12 cellular contexts compared by ENCODE assay signal in the genomic region with DNA sequence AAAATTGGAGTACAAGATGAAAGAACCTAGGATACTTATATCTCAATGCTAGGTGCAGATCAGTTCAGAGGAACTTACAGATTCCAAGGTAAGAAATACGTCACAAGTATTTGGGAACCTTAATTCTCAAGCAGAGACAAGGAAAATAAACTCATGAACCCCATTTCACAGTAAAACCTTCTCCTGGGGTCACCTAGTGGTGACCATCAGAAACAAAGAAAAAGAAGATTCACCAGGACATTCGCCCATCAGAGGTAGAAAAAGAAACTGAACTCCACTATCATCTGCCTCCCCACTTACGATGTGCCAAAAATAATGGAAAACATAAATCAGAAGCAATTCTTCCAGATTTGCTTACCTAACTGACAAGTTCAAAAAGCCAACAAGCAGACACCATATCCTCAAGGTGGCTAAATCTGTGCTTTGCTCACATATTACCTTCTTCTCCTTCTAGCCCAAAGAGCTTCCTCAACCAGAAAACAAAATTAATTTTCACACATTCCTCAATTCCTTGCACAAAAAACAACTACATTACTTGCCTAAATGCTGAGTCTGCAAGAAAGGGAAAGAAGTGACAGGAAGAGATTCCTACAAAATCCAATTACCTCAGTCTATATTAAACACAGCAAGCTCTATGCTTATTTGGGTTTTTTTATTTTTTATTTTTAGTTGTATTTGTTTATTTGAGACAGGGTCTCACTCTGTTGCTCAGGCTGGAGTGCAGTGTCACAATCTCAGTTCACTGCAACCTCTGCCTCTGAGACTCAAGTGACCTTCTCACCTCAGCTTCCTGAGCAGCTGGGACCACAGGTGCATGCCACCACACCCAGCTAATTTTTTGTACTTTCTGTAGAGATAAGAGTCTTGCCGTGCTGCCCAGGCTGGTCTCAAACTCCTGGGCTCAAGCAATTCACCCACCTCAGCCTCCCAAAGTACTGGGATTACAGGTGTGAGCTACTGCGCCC. TPM values are rescaled to one million over a fixed set of nuclear protein-coding genes. Genes with fewer than 3 reads are reported as not detected.
DNase-seq lines count a peak whose midpoint lies in the region; ATAC-seq, FAIRE-seq and TF ChIP-seq lines count a peak whose summit lies in the region.
"Had no signal": no experiment of that assay in that cellular context is flagged by ENCODE, and none has a peak within 500 bp of the region (broad histone marks: within the 10 kb centered on the region; RNA-seq: fewer than 3 reads in every experiment).

No MANE protein-coding gene starts in this region.

- H3K27ac ChIP-seq in SK-N-SH (ENCODE audit: low read depth in 2 of 2, low read length in 1 of 2) = no peak overlapping the region
- H3K27ac ChIP-seq: breast epithelium, prostate gland had no signal

- peaks cover 21% of the 10 kb centered on the region for H3F3A ChIP-seq in SK-N-SH (replicated peaks; ENCODE audit: insufficient read depth)

- 78% methylated on average over 5 of the region's 5 CpGs for WGBS in SK-N-SH (ENCODE audit: low lambda C conversion rate)

- no peak for TF ChIP-seq EP300 in SK-N-SH (IDR thresholded peaks at IDR 0.05; ENCODE audit: borderline replicate concordance in 1 of 2, low read depth in 1 of 2, low read length in 1 of 2)

- H3K9me2 ChIP-seq in SK-N-SH = no peaks in the 10 kb centered on the region

- intact Hi-C loops in posterior vena cava (cut with DNase I) = loop anchor here in 1 of 2 donors (10.0 kb wide), 1 partner anchor 104 kb away; no protein-coding TSS in a partner anchor

- H3K36me3 ChIP-seq in BE2C (no peaks in the 10 kb centered on the region), SK-N-SH (replicated peaks in 1 of 2; ENCODE audit: control insufficient read depth in 1 of 2, insufficient read depth in 2 of 2, low read length in 1 of 2) (no peaks in the 10 kb centered on the region)
- H3K36me3 ChIP-seq: breast epithelium, prostate gland had no signal

- H3K9me3 ChIP-seq in BE2C (no peaks in the 10 kb centered on the region), SK-N-SH (no peaks in the 10 kb centered on the region)
- H3K9me3 ChIP-seq: breast epithelium, prostate gland had no signal

- POLR2A ChIA-PET in SK-N-SH (lab: Yijun Ruan, JAX) = no interaction called here

- TF ChIP-seq RAD21 in SK-N-SH (IDR thresholded peaks at IDR 0.05; ENCODE audit: low read length) = peak; percentile 42

- CTCF ChIA-PET in SK-N-SH (lab: Yijun Ruan, JAX) = interaction anchor here (1.0 to 2.0 kb wide), 6 partner anchors 9 to 247 kb away, joined by 3 to 6 read pairs (median 4); no protein-coding TSS in a partner anchor

- H3K4me2 ChIP-seq in SK-N-SH = no peak overlapping the region

- H3K9ac ChIP-seq in SK-N-SH = no peak overlapping the region

- TF ChIP-seq CTCF in BE2C (IDR thresholded peaks at IDR 0.05; ENCODE audit: low read depth, low read length) = peak; percentile 34; the same call in 1 of the 2 replicates
- TF ChIP-seq CTCF in SK-N-SH (IDR thresholded peaks at IDR 0.05) = peak; percentile 53

- peaks cover 62% of the 10 kb centered on the region for H4K20me1 ChIP-seq in SK-N-SH (ENCODE audit: insufficient read depth)

- DNase-seq in BE2C = no peak
- DNase-seq in GM12891 (ENCODE audit: insufficient read length, low spot score) = no peak
- peak; percentile 41 for DNase-seq in SK-N-SH
- DNase-seq in left kidney (ENCODE audit: low read depth, low spot score) = peak; percentile 16
- DNase-seq in posterior vena cava (ENCODE audit: low spot score) = no peak
- no peak for DNase-seq in GF-D8 (lab: John Stamatoyannopoulos, UW)
- DNase-seq: activated CD4-positive, CD25-positive, alpha-beta regulatory T cell; stimulated activated CD8-positive, alpha-beta memory T cell treated with anti-CD3 and anti-CD28 coated beads, Interleukin-4, amount 100 ng/mL, for 48 hours had no signal

- H3K4me1 ChIP-seq in BE2C = no peaks in the 10 kb centered on the region
- H3K4me1 ChIP-seq in SK-N-SH (ENCODE audit: control insufficient read depth in 1 of 2, insufficient read depth in 2 of 2, low read depth in 1 of 2, low read length in 1 of 2) = peaks cover under 1 to 20% of the 10 kb centered on the region in 2 experiments; a peak in 3 of 4 replicates
- H3K4me1 ChIP-seq: breast epithelium, prostate gland had no signal

- no peak overlapping the region for H2AFZ ChIP-seq in SK-N-SH (ENCODE audit: low read depth)

- no peaks in the 10 kb centered on the region for H3K27me3 ChIP-seq in BE2C
- H3K27me3 ChIP-seq in SK-N-SH (ENCODE audit: insufficient read depth) = no peaks in the 10 kb centered on the region
- H3K27me3 ChIP-seq: breast epithelium had no signal

- peak; percentile 9 for FAIRE-seq in GM12891 (lab: Jason Lieb, UNC)

- peaks cover 94% of the 10 kb centered on the region for H3K79me2 ChIP-seq in SK-N-SH (ENCODE audit: insufficient read depth)

- no peak overlapping the region for H3K4me3 ChIP-seq in BE2C (ENCODE audit: low read depth, low read length)
- H3K4me3 ChIP-seq in SK-N-SH (ENCODE audit: low read depth in 2 of 2, low read length in 1 of 2) = no peak overlapping the region
- H3K4me3 ChIP-seq: breast epithelium, prostate gland had no signal

- ATAC-seq in GM18907 (IDR thresholded peaks at IDR 0.05; ENCODE audit: unreplicated experiment) (no peak), HG02885 (IDR thresholded peaks at IDR 0.05; ENCODE audit: poor library complexity, unreplicated experiment) (no peak)

- TF ChIP-seq POLR2A in GM12891 (IDR thresholded peaks at IDR 0.05; ENCODE audit: low read depth, low read length) = no peak

TF ChIP-seq in GM12891, 5 proteins besides CTCF, POLR2A, EP300 and RAD21:
- TF ChIP-seq TAF1 (IDR thresholded peaks at IDR 0.05; ENCODE audit: low read depth, low read length) (no peak), PAX5 (IDR thresholded peaks at IDR 0.05; ENCODE audit: insufficient read depth, low read length, severe bottlenecking) (no peak), SPI1 (IDR thresholded peaks at IDR 0.05; ENCODE audit: low read depth, low read length) (no peak), POLR2AphosphoS5 (IDR thresholded peaks at IDR 0.05; ENCODE audit: low read depth, low read length) (no peak), POU2F2 (IDR thresholded peaks at IDR 0.05; ENCODE audit: low read depth, low read length) (no peak)

TF ChIP-seq in SK-N-SH, 30 proteins besides CTCF, POLR2A, EP300 and RAD21 (continues in another document):
- TF ChIP-seq FOXM1 (IDR thresholded peaks at IDR 0.05; ENCODE audit: low read depth) = no peak
- TF ChIP-seq POLR2AphosphoS5 (IDR thresholded peaks at IDR 0.05; ENCODE audit: low read depth, low read length) = no peak
- TF ChIP-seq GATA2 (CRISPR knock-in tag; IDR thresholded peaks at IDR 0.05) = no peak
- TF ChIP-seq CHD2 (IDR thresholded peaks at IDR 0.05; ENCODE audit: low read length, partially characterized antibody) = no peak
- TF ChIP-seq RXRA (IDR thresholded peaks at IDR 0.05; ENCODE audit: borderline replicate concordance, low read depth) = no peak
- TF ChIP-seq ELF1 (IDR thresholded peaks at IDR 0.05) = no peak
- TF ChIP-seq, protein P1, sequence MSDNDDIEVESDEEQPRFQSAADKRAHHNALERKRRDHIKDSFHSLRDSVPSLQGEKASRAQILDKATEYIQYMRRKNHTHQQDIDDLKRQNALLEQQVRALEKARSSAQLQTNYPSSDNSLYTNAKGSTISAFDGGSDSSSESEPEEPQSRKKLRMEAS (IDR thresholded peaks at IDR 0.05; ENCODE audit: low read depth) = no peak
- no peak for TF ChIP-seq GABPA (IDR thresholded peaks at IDR 0.05; ENCODE audit: low read depth)
- TF ChIP-seq, protein P2, sequence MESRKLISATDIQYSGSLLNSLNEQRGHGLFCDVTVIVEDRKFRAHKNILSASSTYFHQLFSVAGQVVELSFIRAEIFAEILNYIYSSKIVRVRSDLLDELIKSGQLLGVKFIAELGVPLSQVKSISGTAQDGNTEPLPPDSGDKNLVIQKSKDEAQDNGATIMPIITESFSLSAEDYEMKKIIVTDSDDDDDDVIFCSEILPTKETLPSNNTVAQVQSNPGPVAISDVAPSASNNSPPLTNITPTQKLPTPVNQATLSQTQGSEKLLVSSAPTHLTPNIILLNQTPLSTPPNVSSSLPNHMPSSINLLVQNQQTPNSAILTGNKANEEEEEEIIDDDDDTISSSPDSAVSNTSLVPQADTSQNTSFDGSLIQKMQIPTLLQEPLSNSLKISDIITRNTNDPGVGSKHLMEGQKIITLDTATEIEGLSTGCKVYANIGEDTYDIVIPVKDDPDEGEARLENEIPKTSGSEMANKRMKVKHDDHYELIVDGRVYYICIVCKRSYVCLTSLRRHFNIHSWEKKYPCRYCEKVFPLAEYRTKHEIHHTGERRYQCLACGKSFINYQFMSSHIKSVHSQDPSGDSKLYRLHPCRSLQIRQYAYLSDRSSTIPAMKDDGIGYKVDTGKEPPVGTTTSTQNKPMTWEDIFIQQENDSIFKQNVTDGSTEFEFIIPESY (IDR thresholded peaks at IDR 0.05; ENCODE audit: borderline replicate concordance, low read depth) = no peak
- no peak for TF ChIP-seq MXI1 (IDR thresholded peaks at IDR 0.05; ENCODE audit: low read depth, low read length)
- TF ChIP-seq NFIC (IDR thresholded peaks at IDR 0.05; ENCODE audit: borderline replicate concordance) = no peak
- no peak for TF ChIP-seq FOXJ3 (CRISPR knock-in tag; IDR thresholded peaks at IDR 0.05)

RNA-seq across cellular contexts. Expression of gene DENND5A, which starts 4.7 kb away (rescaled TPM):
- polyA plus RNA-seq in BE2C (2012; ENCODE audit: insufficient read depth, insufficient read length, low read depth) = 15.0 TPM
- polyA plus RNA-seq in GM12891 (2012; ENCODE audit: low read depth, missing spikeins) = 59.1 TPM
- 110 and 124 TPM in 2 replicates for polyA plus RNA-seq in SK-N-SH (2012; rRNA removed)
- 64.2 and 87.4 TPM in 2 replicates for polyA plus RNA-seq in SK-N-SH (2012; cell fraction: cytosol; rRNA removed)
- polyA plus RNA-seq in SK-N-SH (2012; cell fraction: nucleus; rRNA removed) = 126 and 164 TPM in 2 replicates
- total RNA-seq in posterior vena cava = 100 to 1,000 TPM in 1 of 2 donors, 10 to 100 TPM in 1; 97.4 to 132 TPM

RNA-seq across cellular contexts. Expression of gene TMEM41B, which starts 53.9 kb away (rescaled TPM):
- polyA plus RNA-seq in BE2C (2012; ENCODE audit: insufficient read depth, insufficient read length, low read depth) = 10.9 TPM
- 8.0 TPM for polyA plus RNA-seq in GM12891 (2012; ENCODE audit: low read depth, missing spikeins)
- polyA plus RNA-seq in SK-N-SH (2012; rRNA removed) = 19.8 and 23.5 TPM in 2 replicates
- 16.6 and 18.1 TPM in 2 replicates for polyA plus RNA-seq in SK-N-SH (2012; cell fraction: cytosol; rRNA removed)
- polyA plus RNA-seq in SK-N-SH (2012; cell fraction: nucleus; rRNA removed) = 52.0 and 55.3 TPM in 2 replicates
- total RNA-seq in posterior vena cava = 10 to 100 TPM; 16.8 to 18.0 TPM

Comparison
In these comparisons a context has a peak if more than half of its experiments do, and no peak if none do; other contexts are left out.
1. DNase-seq: peak in SK-N-SH (single experiment) and left kidney (single experiment); none in BE2C (single experiment), GM12891 (single experiment), posterior vena cava (single experiment) and GF-D8 (single experiment).